Comparison of ENCODE assay signal across 1 cellular context in genomic region chr2:73851274-73851673, GRCh38.
TF ChIP-seq lines count a peak whose summit lies in the region.

No MANE protein-coding gene starts in this region.

TF ChIP-seq in HCT116, 20 proteins besides CTCF, POLR2A, EP300 and RAD21:
- TF ChIP-seq SRF (IDR thresholded peaks at IDR 0.05; ENCODE audit: low read depth) (no peak), EZH2 (IDR thresholded peaks at IDR 0.05) (no peak), REST (IDR thresholded peaks at IDR 0.05; ENCODE audit: low read depth) (no peak), ZNF274 (IDR thresholded peaks at IDR 0.05; ENCODE audit: low read depth, low read length) (no peak), EZH2phosphoT487 (IDR thresholded peaks at IDR 0.05; ENCODE audit: borderline replicate concordance) (no peak), ZBTB33 (IDR thresholded peaks at IDR 0.05; ENCODE audit: extremely low read depth, insufficient replicate concordance, low read length) (no peak), TCF7L2 (IDR thresholded peaks at IDR 0.05; ENCODE audit: borderline replicate concordance, extremely low read depth, insufficient read depth, insufficient read length) (no peak), SP1 (IDR thresholded peaks at IDR 0.05; ENCODE audit: low read depth) (no peak), SIN3A (IDR thresholded peaks at IDR 0.05; ENCODE audit: low read depth) (no peak), POLR2AphosphoS5 (IDR thresholded peaks at IDR 0.05; ENCODE audit: low read depth, low read length) (no peak), CBX3 (IDR thresholded peaks at IDR 0.05; ENCODE audit: low read depth) (no peak), CEBPB (IDR thresholded peaks at IDR 0.05; ENCODE audit: low read depth) (no peak), EGR1 (IDR thresholded peaks at IDR 0.05; ENCODE audit: low read depth) (no peak), ATF3 (IDR thresholded peaks at IDR 0.05) (no peak), YY1 (IDR thresholded peaks at IDR 0.05; ENCODE audit: extremely low read depth, insufficient replicate concordance, low read depth, low read length) (no peak), MAX (IDR thresholded peaks at IDR 0.05) (no peak), JUND (IDR thresholded peaks at IDR 0.05) (no peak), FOSL1 (IDR thresholded peaks at IDR 0.05; ENCODE audit: low read depth) (no peak), ZFX (IDR thresholded peaks at IDR 0.05) (no peak), ELF1 (IDR thresholded peaks at IDR 0.05; ENCODE audit: borderline replicate concordance, low read depth) (no peak)
